16 cellular contexts compared by ENCODE assay signal in genomic region chr2:159188449-159188848, GRCh38.
DNase-seq lines count a peak whose midpoint lies in the region; ATAC-seq and TF ChIP-seq lines count a peak whose summit lies in the region.
"Had no signal": no experiment of that assay in that cellular context is flagged by ENCODE, and none has a peak within 500 bp of the region (broad histone marks: within the 10 kb centered on the region; RNA-seq: fewer than 3 reads in every experiment).

No MANE protein-coding gene starts in this region.

- H3K4me3 ChIP-seq in upper lobe of right lung = no peak overlapping the region
- H3K4me3 ChIP-seq: SJSA1 had no signal

- H3K27me3 ChIP-seq in upper lobe of right lung = no peaks in the 10 kb centered on the region
- H3K27me3 ChIP-seq: SJSA1 had no signal

- POLR2A ChIA-PET in WTC11 (lab: Charles Lee) = no interaction called here

- no peak overlapping the region for H3K4me3 Mint-ChIP-seq in nephron progenitor cell
- no peak overlapping the region for H3K4me3 Mint-ChIP-seq in WTC11
- H3K4me3 Mint-ChIP-seq: CD4-positive, alpha-beta T cell had no signal

- H3K27me3 Mint-ChIP-seq in nephron progenitor cell (ENCODE audit: low read depth, poor library complexity) = no peaks in the 10 kb centered on the region
- no peaks in the 10 kb centered on the region for H3K27me3 Mint-ChIP-seq in WTC11 (ENCODE audit: low read depth)
- H3K27me3 Mint-ChIP-seq: CD4-positive, alpha-beta T cell had no signal

- H3K9me3 Mint-ChIP-seq in nephron progenitor cell (no peaks in the 10 kb centered on the region), WTC11 (no peaks in the 10 kb centered on the region)
- H3K9me3 Mint-ChIP-seq: CD4-positive, alpha-beta T cell had no signal

- peaks cover 24% of the 10 kb centered on the region for H3K4me1 Mint-ChIP-seq in nephron progenitor cell
- peaks cover under 1% of the 10 kb centered on the region; the same call in 1 of the 2 replicates for H3K4me1 Mint-ChIP-seq in WTC11

- H3K27ac ChIP-seq in upper lobe of right lung = peak overlapping the region; percentile 17
- H3K27ac ChIP-seq: SJSA1 had no signal

- no peaks in the 10 kb centered on the region for H3K9me3 ChIP-seq in upper lobe of right lung
- H3K9me3 ChIP-seq: SJSA1 had no signal

- intact Hi-C loops in left ventricle myocardium superior (cut with micrococcal nuclease) (no loop called here), upper lobe of right lung (cut with DNase I) (no loop called here)

- H3K36me3 ChIP-seq in upper lobe of right lung = peaks cover 33% of the 10 kb centered on the region

- DNase-seq in dermis microvascular lymphatic vessel endothelial cell (ENCODE audit: low read depth in 2 of 2) (peak; percentile 55 to 88), left ventricle myocardium superior (no peak), nephron progenitor cell (no peak), upper lobe of right lung (no peak), WTC11 (ENCODE audit: low spot score) (no peak), cerebellar nuclear complex (lab: John Stamatoyannopoulos, UW) (no peak), NCI-H1930 (lab: John Stamatoyannopoulos, UW) (no peak)
- DNase-seq: CD4-positive, alpha-beta T cell; DMS53; KG1; NCI-H1417 treated with DMSO at 0.1 percent for 48 hours; NCI-H2081; NCI-H748 treated with DMSO at 0.1 percent for 48 hours; RPMI8226 had no signal

- CTCF ChIA-PET in WTC11 (lab: Charles Lee) = interaction anchor here (0.7 to 1.0 kb wide), 3 partner anchors 48 to 153 kb away, joined by 3 to 4 read pairs (median 3); no protein-coding TSS in a partner anchor

- no peak for TF ChIP-seq CTCF in nephron progenitor cell (IDR thresholded peaks at IDR 0.05)
- no peak for TF ChIP-seq CTCF in upper lobe of right lung (IDR thresholded peaks at IDR 0.05)
- TF ChIP-seq CTCF in WTC11 (IDR thresholded peaks at IDR 0.05) = no peak

- peaks cover 83% of the 10 kb centered on the region for H3K36me3 Mint-ChIP-seq in nephron progenitor cell (ENCODE audit: low read depth)
- H3K36me3 Mint-ChIP-seq in WTC11 = peaks cover 3% of the 10 kb centered on the region

- no peaks in the 10 kb centered on the region for H3K4me1 ChIP-seq in upper lobe of right lung

- ATAC-seq in left ventricle myocardium superior = peak; percentile 47
- peak; percentile 20 for ATAC-seq in upper lobe of right lung
- no peak for ATAC-seq in WTC11
- ATAC-seq: HCT116 had no signal

- H3K27ac Mint-ChIP-seq in nephron progenitor cell = peak overlapping the region; percentile 72
- no peak overlapping the region for H3K27ac Mint-ChIP-seq in WTC11
- H3K27ac Mint-ChIP-seq: CD4-positive, alpha-beta T cell had no signal

TF ChIP-seq in WTC11, 78 proteins besides CTCF, POLR2A, EP300 and RAD21:
- TF ChIP-seq AR (CRISPR knock-in tag; IDR thresholded peaks at IDR 0.05) (no peak), ELF4 (CRISPR knock-in tag; IDR thresholded peaks at IDR 0.05; ENCODE audit: low read depth) (no peak)
- TF ChIP-seq, protein P1, sequence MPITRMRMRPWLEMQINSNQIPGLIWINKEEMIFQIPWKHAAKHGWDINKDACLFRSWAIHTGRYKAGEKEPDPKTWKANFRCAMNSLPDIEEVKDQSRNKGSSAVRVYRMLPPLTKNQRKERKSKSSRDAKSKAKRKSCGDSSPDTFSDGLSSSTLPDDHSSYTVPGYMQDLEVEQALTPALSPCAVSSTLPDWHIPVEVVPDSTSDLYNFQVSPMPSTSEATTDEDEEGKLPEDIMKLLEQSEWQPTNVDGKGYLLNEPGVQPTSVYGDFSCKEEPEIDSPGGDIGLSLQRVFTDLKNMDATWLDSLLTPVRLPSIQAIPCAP (CRISPR knock-in tag; IDR thresholded peaks at IDR 0.05) = no peak

Comparison
In these comparisons a context has a peak if more than half of its experiments do, and no peak if none do; other contexts are left out.
1. DNase-seq: peak in dermis microvascular lymphatic vessel endothelial cell (2 of 2); none in left ventricle myocardium superior (single experiment), nephron progenitor cell (single experiment), upper lobe of right lung (single experiment), WTC11 (single experiment), cerebellar nuclear complex (0 of 2) and NCI-H1930 (0 of 2).